24 cellular contexts compared by ENCODE assay signal in the genomic region with DNA sequence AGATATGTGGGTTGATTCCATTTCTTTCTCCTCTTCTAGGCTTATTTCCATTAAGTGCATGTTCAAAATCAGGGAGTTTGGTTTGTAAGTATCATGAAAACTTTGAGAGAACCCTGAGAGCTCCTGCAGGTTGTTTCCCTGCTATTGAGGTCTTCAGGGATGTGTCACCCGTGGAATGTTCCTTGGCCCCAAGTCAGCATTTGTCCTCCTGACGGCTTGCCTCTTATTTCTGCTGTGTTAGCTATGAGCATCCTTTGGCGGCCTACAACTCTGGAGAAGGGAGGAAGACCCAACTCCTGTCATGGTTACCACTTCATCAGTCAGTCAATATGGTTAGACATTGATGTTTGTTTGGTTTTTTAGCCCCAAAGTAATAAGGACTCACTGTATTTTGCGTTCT.
"Had no signal": no experiment of that assay in that cellular context is flagged by ENCODE, and none has a peak within 500 bp of the region (broad histone marks: within the 10 kb centered on the region; RNA-seq: fewer than 3 reads in every experiment).

No MANE protein-coding gene starts in this region.

- H3K4me1 Mint-ChIP-seq: activated B cell treated with CpG ODN at 0.5 μM for 24 hours had no signal

- H3K4me3 ChIP-seq: Peyer's patch, SJSA1 had no signal

- H3K27ac Mint-ChIP-seq: activated B cell treated with CpG ODN at 0.5 μM for 24 hours; activated CD4-positive, alpha-beta T cell treated with anti-CD3 and anti-CD28 coated beads, Interleukin-2, amount 10 ng/mL, durations not matched to agents 24 days and 14 days; activated CD8-positive, alpha-beta memory T cell treated with anti-CD3 and anti-CD28 coated beads, Interleukin-2, amount 10 ng/mL, durations not matched to agents 7 days and 5 days; activated naive CD4-positive, alpha-beta T cell treated with anti-CD3 and anti-CD28 coated beads for 36 hours; activated naive CD8-positive, alpha-beta T cell; activated T-cell treated with anti-CD3 and anti-CD28 coated beads, Interleukin-2, amount 50 U/mL, for 24 hours; T-helper 1 cell treated with Interleukin-12 subunit alpha and Interleukin-12 subunit beta and Interleukin-4 antibody, amounts not matched to agents 30 μg/mL and 1 μg/mL, for 36 hours had no signal

- H3K4me3 Mint-ChIP-seq: activated B cell treated with CpG ODN at 0.5 μM for 24 hours; activated CD4-positive, alpha-beta T cell treated with anti-CD3 and anti-CD28 coated beads, Interleukin-2, amount 10 ng/mL, durations not matched to agents 24 days and 14 days; activated CD8-positive, alpha-beta memory T cell treated with anti-CD3 and anti-CD28 coated beads, Interleukin-2, amount 10 ng/mL, durations not matched to agents 7 days and 5 days; activated naive CD4-positive, alpha-beta T cell treated with anti-CD3 and anti-CD28 coated beads for 36 hours; activated naive CD8-positive, alpha-beta T cell; activated T-cell treated with anti-CD3 and anti-CD28 coated beads, Interleukin-2, amount 50 U/mL, for 24 hours; T-helper 1 cell treated with Interleukin-12 subunit alpha and Interleukin-12 subunit beta and Interleukin-4 antibody, amounts not matched to agents 30 μg/mL and 1 μg/mL, for 36 hours had no signal

- ATAC-seq: activated CD8-positive, alpha-beta memory T cell treated with anti-CD3 and anti-CD28 coated beads, Interleukin-2, amount 10 ng/mL, durations not matched to agents 7 days and 5 days; SK-N-SH treated with all-trans-retinoic acid at 6 μM for 48 hours had no signal

- H3K27me3 ChIP-seq: Peyer's patch had no signal

- DNase-seq: activated B cell treated with CpG ODN at 0.5 μM for 24 hours; activated CD4-positive, alpha-beta T cell treated with anti-CD3 and anti-CD28 coated beads for 1 hour; activated CD4-positive, alpha-beta T cell treated with anti-CD3 and anti-CD28 coated beads, Interleukin-2, amount 10 ng/mL, durations not matched to agents 24 days and 14 days; activated CD4-positive, alpha-beta T cell treated with anti-CD3 and anti-CD28 coated beads, Interleukin-2, amount 50 U/mL, for 48 hours; activated CD8-positive, alpha-beta memory T cell treated with anti-CD3 and anti-CD28 coated beads, Interleukin-2, amount 10 ng/mL, durations not matched to agents 7 days and 5 days; activated effector memory CD4-positive, alpha-beta T cell treated with anti-CD3 and anti-CD28 coated beads, Interleukin-2, amount 50 U/mL, for 16 hours; activated naive CD4-positive, alpha-beta T cell treated with anti-CD3 and anti-CD28 coated beads for 36 hours; activated T-cell treated with anti-CD3 and anti-CD28 coated beads, Interleukin-2, amount 50 U/mL, for 24 hours; amygdala; central memory CD4-positive, alpha-beta T cell; Karpas-422; NCI-H1105 treated with DMSO at 0.1 percent for 48 hours; NCI-H1436 treated with DMSO at 0.1 percent for 48 hours; NCI-H187 treated with DMSO at 0.1 percent for 48 hours; NCI-H2081 treated with DMSO at 0.1 percent for 48 hours; NCI-H446; NCI-H524; Peyer's patch; SHP77; SW 1271 had no signal

- H3K9me3 Mint-ChIP-seq: activated B cell treated with CpG ODN at 0.5 μM for 24 hours; activated T-cell treated with anti-CD3 and anti-CD28 coated beads, Interleukin-2, amount 50 U/mL, for 24 hours; T-helper 1 cell treated with Interleukin-12 subunit alpha and Interleukin-12 subunit beta and Interleukin-4 antibody, amounts not matched to agents 30 μg/mL and 1 μg/mL, for 36 hours had no signal

- H3K9me3 ChIP-seq: Peyer's patch, SJSA1 had no signal

- H3K27ac ChIP-seq: Peyer's patch, SJSA1 had no signal

- H3K4me1 ChIP-seq: Peyer's patch had no signal
